8 cellular contexts compared by ENCODE assay signal in the genomic region with DNA sequence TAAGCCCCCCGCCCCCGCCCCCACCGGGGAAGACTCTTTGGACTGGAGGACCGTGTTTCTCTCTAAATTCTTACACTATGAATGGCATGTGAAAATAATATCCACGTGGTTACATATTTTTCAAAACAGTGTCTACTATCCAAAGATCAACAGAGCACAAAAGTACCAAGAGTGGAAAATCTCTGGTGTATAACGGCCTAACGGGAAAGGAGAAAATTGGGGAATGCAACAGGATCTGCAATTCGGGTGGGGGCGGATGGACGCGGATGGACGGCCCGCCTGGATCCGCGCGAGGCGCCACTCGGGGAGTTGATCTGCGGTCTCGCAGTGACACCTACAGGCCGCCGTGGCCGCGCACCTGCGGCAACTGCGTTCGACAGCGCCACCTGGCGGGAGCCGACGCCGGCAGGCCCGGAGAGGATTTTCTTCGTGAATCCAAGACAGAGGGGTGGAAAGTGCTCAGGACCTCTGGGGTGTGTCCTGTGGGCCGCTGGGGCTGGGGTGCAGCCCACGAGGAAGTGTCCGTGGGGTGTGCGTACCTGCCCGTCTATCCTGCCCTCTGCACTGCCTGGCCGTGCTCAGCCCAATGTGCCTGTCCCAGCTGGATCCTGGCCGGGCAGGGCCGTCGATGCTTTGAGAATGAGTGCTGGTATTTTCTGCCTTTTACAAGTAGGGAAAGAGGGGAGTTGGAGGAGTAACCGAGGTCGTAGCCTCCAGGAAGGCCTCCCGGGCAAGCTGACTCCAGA. TPM values are rescaled to one million over a fixed set of nuclear protein-coding genes. Genes with fewer than 3 reads are reported as not detected.
DNase-seq lines count a peak whose midpoint lies in the region; ATAC-seq and TF ChIP-seq lines count a peak whose summit lies in the region.

No MANE protein-coding gene starts in this region.

- H3K36me3 Mint-ChIP-seq in T-helper 2 cell treated with Interferon-gamma antibody and Interleukin-4, amounts not matched to agents 5 μg/mL and 100 μg/mL, for 36 hours (ENCODE audit: low read depth): no peaks in the 10 kb centered on the region

- peaks cover 2% of the 10 kb centered on the region for H3K4me1 Mint-ChIP-seq in T-helper 2 cell treated with Interferon-gamma antibody and Interleukin-4, amounts not matched to agents 5 μg/mL and 100 μg/mL, for 36 hours (ENCODE audit: low read depth)

- in situ Hi-C loops in gastrocnemius medialis (cut with MboI; ENCODE audit: low sequenced_read_pairs in 4 of 4): loop anchor here (5.0 to 25.0 kb wide), 7 partner anchors 605 to 848 kb away; partner anchors contain the start of genes RAE1 (in 2 of the 4) and RBM38 (in 2 of the 4)

- no peaks in the 10 kb centered on the region for H3K9me3 Mint-ChIP-seq in T-helper 2 cell treated with Interferon-gamma antibody and Interleukin-4, amounts not matched to agents 5 μg/mL and 100 μg/mL, for 36 hours

- H3K36me3 ChIP-seq in MG63 (no peaks in the 10 kb centered on the region), right atrium auricular region (no peaks in the 10 kb centered on the region), gastrocnemius medialis (no peaks in the 10 kb centered on the region)

- H3K27me3 Mint-ChIP-seq in T-helper 2 cell treated with Interferon-gamma antibody and Interleukin-4, amounts not matched to agents 5 μg/mL and 100 μg/mL, for 36 hours (ENCODE audit: low read depth): peaks cover 11% of the 10 kb centered on the region

- peak; percentile 99 to 100 for TF ChIP-seq CTCF in right atrium auricular region (IDR thresholded peaks at IDR 0.05)
- peak; percentile 99 to 100 (median 100) for TF ChIP-seq CTCF in gastrocnemius medialis (IDR thresholded peaks at IDR 0.05 in 4 of 5, conservative IDR thresholded peaks at IDR 0.05 in 1 of 5)

- H3K4me1 ChIP-seq in right atrium auricular region (no peaks in the 10 kb centered on the region), gastrocnemius medialis (no peaks in the 10 kb centered on the region)

- ATAC-seq in GM21737 (IDR thresholded peaks at IDR 0.05; ENCODE audit: unreplicated experiment) (peak; percentile 76), gastrocnemius medialis (peak; percentile 47 to 80), HG02623 (IDR thresholded peaks at IDR 0.05; ENCODE audit: unreplicated experiment) (no peak)

- H3K27me3 ChIP-seq in MG63 (no peaks in the 10 kb centered on the region), right atrium auricular region (no peaks in the 10 kb centered on the region), gastrocnemius medialis (peaks cover 0 to 7% (median 3%) of the 10 kb centered on the region in 3 donors)

- DNase-seq in DMS 273 (lab: John Stamatoyannopoulos, UW; ENCODE audit: unreplicated experiment) (peak; percentile 90), MG63 (peak; percentile 70), amniotic epithelial cell (ENCODE audit: low read depth) (peak; percentile 48), right atrium auricular region (ENCODE audit: low spot score) (peak; percentile 84), gastrocnemius medialis (peak; percentile 46 to 58)
- DNase-seq in T-helper 2 cell treated with Interferon-gamma antibody and Interleukin-4, amounts not matched to agents 5 μg/mL and 100 μg/mL, for 36 hours (ENCODE audit: low spot score): peak; percentile 83

- no peaks in the 10 kb centered on the region for H3K9me3 ChIP-seq in MG63
- no peaks in the 10 kb centered on the region for H3K9me3 ChIP-seq in right atrium auricular region
- no peaks in the 10 kb centered on the region for H3K9me3 ChIP-seq in gastrocnemius medialis

- peak overlapping the region; percentile 72 for H3K27ac Mint-ChIP-seq in T-helper 2 cell treated with Interferon-gamma antibody and Interleukin-4, amounts not matched to agents 5 μg/mL and 100 μg/mL, for 36 hours

- no peak overlapping the region for H3K4me3 Mint-ChIP-seq in T-helper 2 cell treated with Interferon-gamma antibody and Interleukin-4, amounts not matched to agents 5 μg/mL and 100 μg/mL, for 36 hours

- no peak overlapping the region for H3K4me3 ChIP-seq in MG63
- H3K4me3 ChIP-seq in right atrium auricular region: no peak overlapping the region
- no peak overlapping the region for H3K4me3 ChIP-seq in gastrocnemius medialis

- H3K27ac ChIP-seq in right atrium auricular region: no peak overlapping the region
- no peak overlapping the region for H3K27ac ChIP-seq in gastrocnemius medialis

- no peak for TF ChIP-seq POLR2A in gastrocnemius medialis (IDR thresholded peaks at IDR 0.05)

- intact Hi-C loops in gastrocnemius medialis (cut with DNase I; ENCODE audit: low total_unique reads): loop anchor here (1.0 to 10.0 kb wide), 3 partner anchors 555 to 696 kb away; no protein-coding TSS in a partner anchor

RNA-seq across cellular contexts. Expression of gene ANKRD60, which starts 18.6 kb away (rescaled TPM):
- total RNA-seq in MG63 (2014; rRNA removed; shearing (Covaris generic); ENCODE audit: low replicate concordance): not detected in 2 replicates
- total RNA-seq in right atrium auricular region (not detected), gastrocnemius medialis (not detected)
